1 cellular context compared by ENCODE assay signal in genomic region chr1:30892671-30893073, GRCh38.
A peak's percentile ranks its signal among the peaks of the same experiment; 100 is the strongest.
TF ChIP-seq lines count a peak whose summit lies in the region.

No MANE protein-coding gene starts in this region.

TF ChIP-seq in HepG2, 621 proteins besides CTCF, POLR2A, EP300 and RAD21 (continued from another document and continues in another):
- no peak for TF ChIP-seq HNRNPL (IDR thresholded peaks at IDR 0.05; ENCODE audit: low read depth, low read length)
- TF ChIP-seq YEATS4 (CRISPR knock-in tag; IDR thresholded peaks at IDR 0.05; ENCODE audit: borderline replicate concordance): no peak
- TF ChIP-seq HIVEP1 (CRISPR knock-in tag; IDR thresholded peaks at IDR 0.05): no peak
- no peak for TF ChIP-seq KLF13 (CRISPR knock-in tag; IDR thresholded peaks at IDR 0.05)
- no peak for TF ChIP-seq ARID3A (IDR thresholded peaks at IDR 0.05; ENCODE audit: low read depth, low read length)
- no peak for TF ChIP-seq SALL2 (CRISPR knock-in tag; IDR thresholded peaks at IDR 0.05)
- TF ChIP-seq ZNF816 (CRISPR knock-in tag; IDR thresholded peaks at IDR 0.05; ENCODE audit: borderline replicate concordance): no peak
- no peak for TF ChIP-seq NRL (CRISPR knock-in tag; IDR thresholded peaks at IDR 0.05; ENCODE audit: borderline replicate concordance)
- TF ChIP-seq SSRP1 (CRISPR knock-in tag; IDR thresholded peaks at IDR 0.05): no peak
- TF ChIP-seq REST (IDR thresholded peaks at IDR 0.05; ENCODE audit: borderline replicate concordance in 1 of 2, low read depth in 1 of 2, low read length in 2 of 2): no peak
- TF ChIP-seq HMG20A (CRISPR knock-in tag; IDR thresholded peaks at IDR 0.05; ENCODE audit: borderline replicate concordance): peak; percentile 77; the same call in 1 of the 2 replicates
- no peak for TF ChIP-seq ZNF780A (CRISPR knock-in tag; IDR thresholded peaks at IDR 0.05)
- TF ChIP-seq ZNF577 (CRISPR knock-in tag; IDR thresholded peaks at IDR 0.05; ENCODE audit: borderline replicate concordance, low read depth): no peak
- TF ChIP-seq ZNF777 (CRISPR knock-in tag; IDR thresholded peaks at IDR 0.05): no peak
- TF ChIP-seq MYNN (CRISPR knock-in tag; IDR thresholded peaks at IDR 0.05; ENCODE audit: low read depth): no peak
- no peak for TF ChIP-seq ETV6 (CRISPR knock-in tag; conservative IDR thresholded peaks at IDR 0.05)
- no peak for TF ChIP-seq SNRNP70 (IDR thresholded peaks at IDR 0.05; ENCODE audit: low read depth, low read length)
- TF ChIP-seq SAP130 (CRISPR knock-in tag; IDR thresholded peaks at IDR 0.05; ENCODE audit: low read depth): peak; percentile 71
- no peak for TF ChIP-seq ZNF629 (CRISPR knock-in tag; conservative IDR thresholded peaks at IDR 0.05)
- peak; percentile 56; the same call in 1 of the 2 replicates for TF ChIP-seq SPEN (CRISPR knock-in tag; IDR thresholded peaks at IDR 0.05; ENCODE audit: low read depth)
- no peak for TF ChIP-seq CSRNP2 (CRISPR knock-in tag; conservative IDR thresholded peaks at IDR 0.05; ENCODE audit: low read depth)
- no peak for TF ChIP-seq ATF4 (CRISPR knock-in tag; IDR thresholded peaks at IDR 0.05)
- TF ChIP-seq MED1 (CRISPR knock-in tag; IDR thresholded peaks at IDR 0.05): 0 out of 2 replicates have a peak, but pooled peaks have one; percentile 25
- TF ChIP-seq BCL6 (CRISPR knock-in tag; IDR thresholded peaks at IDR 0.05): peak; percentile 78
- no peak for TF ChIP-seq ETS1 (CRISPR knock-in tag; IDR thresholded peaks at IDR 0.05)
- TF ChIP-seq ZNF354B (CRISPR knock-in tag; IDR thresholded peaks at IDR 0.05): no peak
- no peak for TF ChIP-seq ZNF605 (CRISPR knock-in tag; IDR thresholded peaks at IDR 0.05)
- TF ChIP-seq ZMAT3 (CRISPR knock-in tag; conservative IDR thresholded peaks at IDR 0.05): 0 out of 2 replicates have a peak, but pooled peaks have one; percentile 61
- TF ChIP-seq HOXD1 (CRISPR knock-in tag; IDR thresholded peaks at IDR 0.05): no peak
- TF ChIP-seq ZNF550 (CRISPR knock-in tag; IDR thresholded peaks at IDR 0.05; ENCODE audit: borderline replicate concordance): no peak
- no peak for TF ChIP-seq ZNF674 (CRISPR knock-in tag; IDR thresholded peaks at IDR 0.05; ENCODE audit: low read depth)
- no peak for TF ChIP-seq ZFP36L1 (CRISPR knock-in tag; IDR thresholded peaks at IDR 0.05)
- no peak for TF ChIP-seq ZBTB25 (CRISPR knock-in tag; IDR thresholded peaks at IDR 0.05)
- TF ChIP-seq ZNF3 (CRISPR knock-in tag; IDR thresholded peaks at IDR 0.05): no peak
- TF ChIP-seq PHF8 (CRISPR knock-in tag; IDR thresholded peaks at IDR 0.05): no peak
- no peak for TF ChIP-seq PTBP1 (IDR thresholded peaks at IDR 0.05; ENCODE audit: low read depth, low read length, poor library complexity, severe bottlenecking)
- no peak for TF ChIP-seq ZNF34 (CRISPR knock-in tag; IDR thresholded peaks at IDR 0.05; ENCODE audit: borderline replicate concordance)
- TF ChIP-seq NFIB (CRISPR knock-in tag; IDR thresholded peaks at IDR 0.05; ENCODE audit: borderline replicate concordance): no peak
- TF ChIP-seq POLR2AphosphoS2 (IDR thresholded peaks at IDR 0.05; ENCODE audit: low read depth, low read length): no peak
- TF ChIP-seq ZNF44 (CRISPR knock-in tag; IDR thresholded peaks at IDR 0.05): no peak
- no peak for TF ChIP-seq POLR2G (IDR thresholded peaks at IDR 0.05; ENCODE audit: low read depth, low read length)
- 0 out of 2 replicates have a peak, but pooled peaks have one; percentile 20 for TF ChIP-seq KDM2A (CRISPR knock-in tag; IDR thresholded peaks at IDR 0.05; ENCODE audit: borderline replicate concordance, low read depth)
- no peak for TF ChIP-seq ZNF329 (CRISPR knock-in tag; IDR thresholded peaks at IDR 0.05; ENCODE audit: low read depth)
- TF ChIP-seq ZNF121 (CRISPR knock-in tag; IDR thresholded peaks at IDR 0.05): no peak
- no peak; the same call in 1 of the 2 replicates for TF ChIP-seq ZNF687 (CRISPR knock-in tag; IDR thresholded peaks at IDR 0.05)
- no peak for TF ChIP-seq ZBTB4 (CRISPR knock-in tag; IDR thresholded peaks at IDR 0.05; ENCODE audit: borderline replicate concordance)
- TF ChIP-seq TOE1 (CRISPR knock-in tag; IDR thresholded peaks at IDR 0.05): no peak
- TF ChIP-seq ZNF33B (CRISPR knock-in tag; IDR thresholded peaks at IDR 0.05): no peak
- TF ChIP-seq DR1 (CRISPR knock-in tag; IDR thresholded peaks at IDR 0.05): no peak
- no peak for TF ChIP-seq ZFY (CRISPR knock-in tag; IDR thresholded peaks at IDR 0.05)
- no peak for TF ChIP-seq NFYC (CRISPR knock-in tag; IDR thresholded peaks at IDR 0.05)
- TF ChIP-seq ZNF782 (CRISPR knock-in tag; IDR thresholded peaks at IDR 0.05; ENCODE audit: borderline replicate concordance): no peak
- no peak for TF ChIP-seq MXI1 (IDR thresholded peaks at IDR 0.05; ENCODE audit: borderline replicate concordance, low read depth, low read length)
